In genomic region chr12:126944684-126945083, GRCh38 we compare ENCODE assay signal across 11 cellular contexts.
"Had no signal": no experiment of that assay in that cellular context is flagged by ENCODE, and none has a peak within 500 bp of the region (broad histone marks: within the 10 kb centered on the region; RNA-seq: fewer than 3 reads in every experiment).

No MANE protein-coding gene starts in this region.

- DNase-seq: activated CD4-positive, alpha-beta T cell treated with anti-CD3 and anti-CD28 coated beads, Interleukin-2, amount 50 U/mL, for 48 hours; activated CD8-positive, alpha-beta memory T cell treated with anti-CD3 and anti-CD28 coated beads, Interleukin-2, amount 50 U/mL, for 4 hours; activated naive CD4-positive, alpha-beta T cell treated with Interleukin-2 at 50 U/mL for 16 hours; activated naive CD8-positive, alpha-beta T cell treated with anti-CD3 and anti-CD28 coated beads, Interleukin-2, amount 50 U/mL, for 24 hours; colonic mucosa; foreskin melanocyte; heart left ventricle; occipital lobe; right cardiac atrium; stimulated activated CD4-positive, alpha-beta T cell treated with anti-CD3 and anti-CD28 coated beads, Interleukin-1b, Interleukin-23, amount 100 ng/mL, for 48 hours; stimulated activated naive CD4-positive, alpha-beta T cell treated with Interleukin-2 at 50 U/mL for 16 hours had no signal
